1 cellular context compared by ENCODE assay signal in genomic region chr5:23223846-23224245, GRCh38.
TF ChIP-seq lines count a peak whose summit lies in the region.

No MANE protein-coding gene starts in this region.

TF ChIP-seq in K562, 482 proteins besides CTCF, POLR2A, EP300 and RAD21 (continued from another document):
- TF ChIP-seq ZBTB40 (IDR thresholded peaks at IDR 0.05) (peak; percentile 66; the same call in 1 of the 2 replicates), ZBTB40 (CRISPR knock-in tag; IDR thresholded peaks at IDR 0.05) (peak; percentile 36; the same call in 1 of the 2 replicates)
